In the genomic region with DNA sequence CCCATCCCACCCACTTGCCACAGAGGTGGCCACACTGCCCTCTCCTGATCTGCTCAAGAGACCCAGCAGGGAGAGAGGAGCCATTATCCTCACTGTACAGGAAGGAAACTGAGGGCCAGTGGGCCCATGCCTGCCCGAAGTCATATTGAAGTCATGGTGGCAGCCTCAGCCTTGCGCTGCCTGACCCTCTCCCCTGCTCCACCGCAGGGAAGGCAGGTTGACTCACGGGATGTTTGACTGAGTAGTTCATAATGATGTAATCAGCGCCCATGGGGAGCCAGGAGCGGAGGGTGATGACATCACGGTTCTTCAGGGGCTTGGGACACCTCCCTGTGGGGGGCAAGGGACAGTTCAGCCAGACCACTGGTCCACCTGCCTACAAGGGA, we compare ENCODE assay signal across 16 cellular contexts. TPM values are rescaled to one million over a fixed set of nuclear protein-coding genes. Genes with fewer than 3 reads are reported as not detected.
DNase-seq lines count a peak whose midpoint lies in the region; ATAC-seq and TF ChIP-seq lines count a peak whose summit lies in the region.
"Had no signal": no experiment of that assay in that cellular context is flagged by ENCODE, and none has a peak within 500 bp of the region (broad histone marks: within the 10 kb centered on the region; RNA-seq: fewer than 3 reads in every experiment).

No MANE protein-coding gene starts in this region.

- no peak overlapping the region for H3K4me3 ChIP-seq in hepatocyte
- H3K4me3 ChIP-seq: sigmoid colon had no signal

- no peak for ATAC-seq in GM21526 (IDR thresholded peaks at IDR 0.05; ENCODE audit: low FRiP score, unreplicated experiment)
- no peak for ATAC-seq in GM19324 (IDR thresholded peaks at IDR 0.05; ENCODE audit: low FRiP score, unreplicated experiment)
- ATAC-seq in activated CD4-positive, CD25-positive, alpha-beta regulatory T cell treated with anti-CD3 and anti-CD28 coated beads, Interleukin-2, amount 50 U/mL, for 24 hours = no peak
- ATAC-seq: stimulated activated naive B cell treated with anti-CD40 and anti-IgM and Interleukin-4, amounts not matched to agents 10 μg/mL and 1 μg/mL and 100 μg/mL, for 72 hours; T-helper 17 cell had no signal

- TF ChIP-seq CTCF in hepatocyte (IDR thresholded peaks at IDR 0.05; ENCODE audit: poor library complexity) = no peak

- H3K27me3 ChIP-seq in hepatocyte = no peaks in the 10 kb centered on the region
- H3K27me3 ChIP-seq: sigmoid colon had no signal

- H3K4me1 ChIP-seq in hepatocyte (ENCODE audit: insufficient read depth) = peaks cover 9% of the 10 kb centered on the region

- H3K79me2 ChIP-seq in hepatocyte = peaks cover 55% of the 10 kb centered on the region

- H3K27ac ChIP-seq in hepatocyte = peak overlapping the region; percentile 57
- H3K27ac ChIP-seq: sigmoid colon had no signal

- no peak overlapping the region for H2AFZ ChIP-seq in hepatocyte

- DNase-seq in A172 (ENCODE audit: low spot score) (peak; percentile 85), HCEC 1CT (peak; percentile 82), amniotic epithelial cell (ENCODE audit: low read depth) (peak; percentile 92), hepatocyte (ENCODE audit: low spot score) (no peak), DMS79 (lab: John Stamatoyannopoulos, UW) (no peak)
- DNase-seq: activated CD4-positive, alpha-beta T cell treated with anti-CD3 and anti-CD28 coated beads for 4 hours; activated T-cell treated with anti-CD3 and anti-CD28 coated beads, Interleukin-2, amount 50 U/mL, for 1 hour; H9; KBM-7; mammary epithelial cell; sigmoid colon; stimulated activated naive B cell treated with anti-CD40 and anti-IgM and Interleukin-4, amounts not matched to agents 10 μg/mL and 1 μg/mL and 100 μg/mL, for 72 hours; T-helper 17 cell had no signal

- WGBS in hepatocyte (ENCODE audit: low lambda C conversion rate, missing lambda C conversion rate) = 87% methylated on average over 6 of the region's 7 CpGs

- no peaks in the 10 kb centered on the region for H3K9me2 ChIP-seq in hepatocyte (replicated peaks; ENCODE audit: insufficient read depth)

- H3K9me3 ChIP-seq in hepatocyte (ENCODE audit: low read depth) = no peaks in the 10 kb centered on the region
- H3K9me3 ChIP-seq: sigmoid colon had no signal

- H3K4me2 ChIP-seq in hepatocyte = no peak overlapping the region

- H4K20me1 ChIP-seq in hepatocyte (ENCODE audit: insufficient read depth, poor library complexity, severe bottlenecking) = peaks cover 29% of the 10 kb centered on the region

- H3K36me3 ChIP-seq in hepatocyte (replicated peaks; ENCODE audit: insufficient read depth, low read depth) = no peaks in the 10 kb centered on the region

RNA-seq across cellular contexts. Expression of gene ARAP1, which starts 6.1 kb away (rescaled TPM):
- total RNA-seq in A172 (2014; rRNA removed; shearing (Covaris generic)) = 54.4 and 61.7 TPM in 2 replicates
- 86.9 and 118 TPM in 2 replicates for total RNA-seq in hepatocyte
- 53.2 and 60.2 TPM in 2 replicates for polyA plus RNA-seq in hepatocyte

RNA-seq across cellular contexts. Expression of gene STARD10, which starts 35.5 kb away (rescaled TPM):
- 56.8 and 60.2 TPM in 2 replicates for total RNA-seq in A172 (2014; rRNA removed; shearing (Covaris generic))
- total RNA-seq in hepatocyte = 290 and 390 TPM in 2 replicates
- 575 and 686 TPM in 2 replicates for polyA plus RNA-seq in hepatocyte

RNA-seq across cellular contexts. Expression of gene ATG16L2, which starts 55.9 kb away (rescaled TPM):
- 3.4 and 46.5 TPM in 2 replicates for total RNA-seq in A172 (2014; rRNA removed; shearing (Covaris generic))
- total RNA-seq in hepatocyte = 8.2 and 11.5 TPM in 2 replicates
- 20.3 and 27.6 TPM in 2 replicates for polyA plus RNA-seq in hepatocyte

Comparison
In these comparisons a context has a peak if more than half of its experiments do, and no peak if none do; other contexts are left out.
1. DNase-seq: peak in A172 (single experiment), HCEC 1CT (single experiment) and amniotic epithelial cell (single experiment); none in hepatocyte (single experiment) and DMS79 (single experiment).